In the genomic region with DNA sequence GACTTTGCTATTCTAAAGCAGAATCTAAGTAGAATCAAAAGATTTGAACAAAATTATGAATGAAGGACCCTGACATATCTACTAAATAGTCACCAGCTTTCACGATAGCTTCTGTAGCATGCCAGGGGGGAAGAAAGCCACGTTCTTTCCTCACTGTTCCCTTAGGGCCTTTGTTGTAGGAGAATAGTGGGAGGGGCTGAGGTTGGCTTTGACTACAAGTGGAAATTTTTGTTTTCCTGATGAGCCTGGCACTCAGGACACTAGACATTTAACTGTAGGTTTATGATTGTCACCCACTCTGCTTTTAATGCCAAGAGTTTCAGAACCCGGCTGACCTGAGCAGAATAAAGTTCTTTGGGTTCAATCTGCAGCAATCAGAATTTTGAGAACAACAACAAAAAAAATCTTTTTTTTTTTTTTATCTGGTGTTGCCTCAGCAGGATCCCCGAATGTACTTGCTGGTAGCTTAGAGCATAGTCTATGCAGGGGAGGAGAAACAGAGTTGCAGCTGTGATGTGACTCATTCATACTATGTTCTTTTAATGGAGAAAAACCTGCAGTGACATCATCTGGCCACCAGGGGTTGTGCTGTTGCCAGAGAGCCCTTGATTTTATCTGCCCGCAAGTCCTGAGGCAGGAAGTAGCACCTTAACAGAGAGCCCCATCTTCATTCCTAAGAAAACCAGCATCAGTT, we compare ENCODE assay signal across 9 cellular contexts. TPM values are rescaled to one million over a fixed set of nuclear protein-coding genes. Genes with fewer than 3 reads are reported as not detected.
DNase-seq lines count a peak whose midpoint lies in the region; TF ChIP-seq lines count a peak whose summit lies in the region.
"Had no signal": no experiment of that assay in that cellular context is flagged by ENCODE, and none has a peak within 500 bp of the region (broad histone marks: within the 10 kb centered on the region; RNA-seq: fewer than 3 reads in every experiment).

No MANE protein-coding gene starts in this region.

- no peak overlapping the region for H3K9ac ChIP-seq in H9 (ENCODE audit: extremely low read depth, insufficient read length, low read length)
- H3K9ac ChIP-seq in SU-DHL-6 (ENCODE audit: low read length): no peak overlapping the region
- H3K9ac ChIP-seq: BLaER1 had no signal

- H3K9me3 Mint-ChIP-seq in H9: no peaks in the 10 kb centered on the region

- no peak overlapping the region for H4K8ac ChIP-seq in H9 (replicated peaks; ENCODE audit: insufficient read length, low read depth, low read length)

- no peaks in the 10 kb centered on the region; the same call in 1 of the 2 replicates for H3K4me1 ChIP-seq in H9 (ENCODE audit: insufficient read depth, low read length)
- H3K4me1 ChIP-seq: BLaER1 had no signal

- H2BK5ac ChIP-seq in H9 (ENCODE audit: insufficient read length, low read length): no peak overlapping the region

- peaks cover 13 to 16% of the 10 kb centered on the region in 2 experiments for H3K4me1 Mint-ChIP-seq in H9

- H3K4me2 ChIP-seq in H9 (ENCODE audit: insufficient read depth, insufficient read length, low read length) (no peak overlapping the region), SU-DHL-6 (ENCODE audit: low read depth, low read length, poor library complexity, severe bottlenecking) (no peak overlapping the region)
- H3K4me2 ChIP-seq: BLaER1 had no signal

- H2BK120ac ChIP-seq in H9 (ENCODE audit: low read depth, low read length, poor library complexity, severe bottlenecking): no peak overlapping the region

- peak; percentile 83 for TF ChIP-seq CTCF in H9 (conservative IDR thresholded peaks at IDR 0.05)
- peak; percentile 57 for TF ChIP-seq CTCF in SU-DHL-6 (IDR thresholded peaks at IDR 0.05; ENCODE audit: insufficient read depth, low read length, poor library complexity, severe bottlenecking)

- H3K9me3 ChIP-seq in H9 (ENCODE audit: control insufficient read depth, low read depth, low read length) (no peaks in the 10 kb centered on the region), SU-DHL-6 (ENCODE audit: insufficient read depth, low read length) (no peaks in the 10 kb centered on the region)
- H3K9me3 ChIP-seq: BLaER1 had no signal

- no peak overlapping the region for H3K4me3 Mint-ChIP-seq in H9

- H3K27ac Mint-ChIP-seq in H9: no peak overlapping the region

- H3K9me2 ChIP-seq in SU-DHL-6 (replicated peaks; ENCODE audit: insufficient read depth, low read length): no peaks in the 10 kb centered on the region

- H3T11ph ChIP-seq in H9 (ENCODE audit: low read length): no peak overlapping the region

- H3K36me3 Mint-ChIP-seq in H9 (ENCODE audit: insufficient read depth in 1 of 3, low read depth in 3 of 3): no peaks in the 10 kb centered on the region

- H3K27me3 ChIP-seq in H9 (ENCODE audit: insufficient read depth, low read length): no peaks in the 10 kb centered on the region
- no peaks in the 10 kb centered on the region for H3K27me3 ChIP-seq in SU-DHL-6 (ENCODE audit: low read length)
- H3K27me3 ChIP-seq: BLaER1 had no signal

- no peak overlapping the region for H3K4me3 ChIP-seq in SU-DHL-6 (ENCODE audit: insufficient read depth, low read length, poor library complexity, severe bottlenecking)
- H3K4me3 ChIP-seq: BLaER1 had no signal

- no peaks in the 10 kb centered on the region for H4K20me1 ChIP-seq in H9 (ENCODE audit: control insufficient read depth, insufficient read depth, insufficient read length)
- no peaks in the 10 kb centered on the region for H4K20me1 ChIP-seq in SU-DHL-6 (ENCODE audit: low read depth, low read length)
- H4K20me1 ChIP-seq: BLaER1 had no signal

- H3K4ac ChIP-seq in H9 (ENCODE audit: low read depth, low read length): no peak overlapping the region

- no peak overlapping the region for H3K14ac ChIP-seq in H9 (ENCODE audit: insufficient read depth, low read length)

- no peak overlapping the region for H2BK15ac ChIP-seq in H9 (ENCODE audit: low read depth, low read length)

- DNase-seq in NCI-H1092 treated with DMSO at 0.1 percent for 48 hours (lab: John Stamatoyannopoulos, UW) (peak; percentile 11), NCI-H1092 (lab: John Stamatoyannopoulos, UW) (no peak), H9 (peak; percentile 80), LHCN-M2 (ENCODE audit: low read depth) (peak; percentile 92), amniotic stem cell (lab: John Stamatoyannopoulos, UW) (peak; percentile 39), iPS-NIHi11 (ENCODE audit: low spot score) (peak; percentile 75)
- peak; percentile 5 to 54 (median 30) for DNase-seq in stimulated activated CD4-positive, alpha-beta T cell treated with anti-CD3 and anti-CD28 coated beads, Interleukin-1b, Interleukin-23, amount 100 ng/mL, for 24 hours (ENCODE audit: low read depth in 4 of 4, low spot score in 1 of 4)

- H3K56ac ChIP-seq in H9 (ENCODE audit: insufficient read length, low read depth, low read length): no peak overlapping the region

- WGBS in H9 (ENCODE audit: extremely low coverage, insufficient read length, low lambda C conversion rate): no CpG with 5 or more reads among the region's 5 CpGs

- H4K91ac ChIP-seq in H9 (ENCODE audit: insufficient read length, low read depth, low read length): no peak overlapping the region

- no peak overlapping the region for H2BK12ac ChIP-seq in H9 (ENCODE audit: insufficient read length, low read depth, low read length)

- no peak overlapping the region for H2BK20ac ChIP-seq in H9 (ENCODE audit: low read depth, low read length, poor library complexity, severe bottlenecking)

- H3K27ac ChIP-seq in H9 (ENCODE audit: insufficient read length, low read depth, low read length) (no peak overlapping the region), SU-DHL-6 (ENCODE audit: low read depth, low read length) (no peak overlapping the region)
- H3K27ac ChIP-seq: BLaER1 had no signal

- no peak overlapping the region for H4K5ac ChIP-seq in H9 (ENCODE audit: insufficient read length, low read depth, low read length)

- H3K27me3 Mint-ChIP-seq in H9 (ENCODE audit: low read depth): no peaks in the 10 kb centered on the region; the same call in 1 of the 2 replicates

- H3K23ac ChIP-seq in H9 (ENCODE audit: insufficient read length, low read depth, low read length): no peak overlapping the region

- no peaks in the 10 kb centered on the region for H3K79me1 ChIP-seq in H9 (ENCODE audit: insufficient read depth, low read depth, low read length, poor library complexity, severe bottlenecking)

- H2AFZ ChIP-seq in H9 (ENCODE audit: low read length) (no peak overlapping the region), SU-DHL-6 (ENCODE audit: low read depth, low read length, severe bottlenecking) (no peak overlapping the region)

- H3K36me3 ChIP-seq in SU-DHL-6 (ENCODE audit: low read length): no peaks in the 10 kb centered on the region
- H3K36me3 ChIP-seq: BLaER1 had no signal

- no peaks in the 10 kb centered on the region for H3K23me2 ChIP-seq in H9 (ENCODE audit: insufficient read length, low read depth, low read length, poor library complexity, severe bottlenecking)

- H2AK5ac ChIP-seq in H9 (ENCODE audit: insufficient read length, low read length): no peak overlapping the region

- H3K79me2 ChIP-seq in H9 (ENCODE audit: insufficient read depth, low read length) (no peaks in the 10 kb centered on the region; the same call in 1 of the 2 replicates), SU-DHL-6 (ENCODE audit: insufficient read depth, low read length) (no peaks in the 10 kb centered on the region)

- H3K18ac ChIP-seq in H9 (ENCODE audit: insufficient read length, low read depth, low read length): no peak overlapping the region

- no peaks in the 10 kb centered on the region for H3F3A ChIP-seq in SU-DHL-6 (ENCODE audit: insufficient read depth)

RNA-seq across cellular contexts. Expression of a gene that starts 38.5 kb away (rescaled TPM):
- total RNA-seq in H9 (2021): 6.6 and 6.9 TPM in 2 replicates
- total RNA-seq in LHCN-M2 (2014; rRNA removed): 0.83 and 1.5 TPM in 2 replicates
- polyA plus RNA-seq in LHCN-M2 (2012): 12.7 TPM
